ENCODE assay signal across 12 cellular contexts in the genomic region with DNA sequence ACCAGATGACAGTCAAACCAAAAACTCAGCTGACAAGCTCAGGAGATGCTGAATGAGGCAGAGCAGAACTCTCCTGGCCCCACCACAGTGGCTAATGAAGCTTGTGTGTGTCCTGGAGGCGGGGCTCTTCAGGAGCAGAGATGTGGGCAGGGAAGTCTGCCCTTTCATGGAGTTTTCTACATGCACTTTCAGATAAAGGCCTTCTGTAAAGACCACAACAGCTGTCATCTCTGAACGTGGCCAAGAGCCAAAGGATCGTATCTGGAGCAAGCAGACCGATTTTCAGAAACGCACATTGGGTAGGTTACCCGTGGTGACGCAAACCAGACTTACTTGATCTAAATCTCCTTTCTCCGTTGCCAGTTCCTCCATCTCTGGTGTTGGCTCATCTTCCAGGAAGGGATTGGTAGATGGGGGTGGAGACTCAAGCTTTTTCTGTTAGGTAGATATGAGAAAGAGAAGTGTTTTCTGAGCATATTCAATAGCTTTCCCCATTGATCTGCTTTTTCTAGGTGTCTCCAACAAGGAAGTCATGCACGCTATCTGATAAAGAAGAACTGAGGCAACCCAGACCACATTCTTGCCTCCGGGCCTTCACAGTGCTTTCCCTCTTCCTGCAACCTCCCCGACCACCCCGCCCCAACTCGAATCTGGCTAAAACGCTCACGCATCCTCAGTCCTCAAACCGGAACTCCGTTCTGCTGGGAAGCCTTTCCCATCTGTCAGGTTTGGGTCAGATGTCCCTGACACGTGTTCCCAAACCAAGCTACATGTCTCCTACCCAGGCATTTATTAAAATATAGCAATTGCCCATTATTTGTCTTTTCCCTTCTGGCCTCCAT.
A peak's percentile ranks its signal among the peaks of the same experiment; 100 is the strongest.
DNase-seq lines count a peak whose midpoint lies in the region; ATAC-seq, FAIRE-seq and TF ChIP-seq lines count a peak whose summit lies in the region.
"Had no signal": no experiment of that assay in that cellular context is flagged by ENCODE, and none has a peak within 500 bp of the region (broad histone marks: within the 10 kb centered on the region; RNA-seq: fewer than 3 reads in every experiment).

No MANE protein-coding gene starts in this region.

- POLR2A ChIA-PET in SK-N-SH (lab: Yijun Ruan, JAX): interaction anchor here (1.1 to 1.6 kb wide), 4 partner anchors 8 to 110 kb away, joined by 3 to 6 read pairs (median 4); no protein-coding TSS in a partner anchor

- DNase-seq in G401 (ENCODE audit: low spot score): peak; percentile 63
- DNase-seq in SK-N-SH: peak; percentile 79
- no peak for DNase-seq in glutamatergic neuron
- no peak for DNase-seq in activated T-cell treated with anti-CD3 and anti-CD28 coated beads, Interleukin-2, amount 50 U/mL, for 4 hours
- no peak for DNase-seq in frontal cortex (ENCODE audit: low spot score in 2 of 2)
- DNase-seq in WERI-Rb-1: no peak
- DNase-seq: activated CD8-positive, alpha-beta memory T cell treated with anti-CD3 and anti-CD28 coated beads, Interleukin-2, amount 50 U/mL, for 4 hours had no signal

- no peak for ATAC-seq in activated T-cell treated with anti-CD3 and anti-CD28 coated beads, Interleukin-2, amount 50 U/mL, for 4 hours
- no peak for ATAC-seq in GM19035 (IDR thresholded peaks at IDR 0.05; ENCODE audit: unreplicated experiment)
- ATAC-seq: T-cell had no signal

- H3F3A ChIP-seq in SK-N-SH (replicated peaks; ENCODE audit: insufficient read depth): peaks cover 23% of the 10 kb centered on the region

- CTCF ChIA-PET in SK-N-SH (lab: Yijun Ruan, JAX): interaction anchor here (0.9 to 5.2 kb wide), 5 partner anchors 15 to 189 kb away, joined by 3 to 20 read pairs (median 4); no protein-coding TSS in a partner anchor

- H3K4me2 ChIP-seq in SK-N-SH (peak overlapping the region; percentile 35; the same call in 1 of the 2 replicates), skeletal muscle satellite cell (ENCODE audit: low read length) (no peak overlapping the region)

- H3K9me3 Mint-ChIP-seq in glutamatergic neuron (ENCODE audit: unreplicated experiment): peaks cover 13% of the 10 kb centered on the region
- no peaks in the 10 kb centered on the region for H3K9me3 Mint-ChIP-seq in activated T-cell treated with anti-CD3 and anti-CD28 coated beads, Interleukin-2, amount 50 U/mL, for 4 hours
- H3K9me3 Mint-ChIP-seq: T-cell had no signal

- no peak overlapping the region; a peak in 1 of 4 replicates for H3K4me3 ChIP-seq in SK-N-SH (ENCODE audit: low read depth in 2 of 2, low read length in 1 of 2)
- H3K4me3 ChIP-seq in skeletal muscle satellite cell (ENCODE audit: low read length): no peak overlapping the region
- H3K4me3 ChIP-seq in WERI-Rb-1 (ENCODE audit: low read depth, low read length): no peak overlapping the region
- H3K4me3 ChIP-seq: HAP-1 had no signal

- H3K79me2 ChIP-seq in SK-N-SH (ENCODE audit: insufficient read depth): no peaks in the 10 kb centered on the region
- H3K79me2 ChIP-seq: parathyroid adenoma had no signal

- H3K27ac ChIP-seq in SK-N-SH (ENCODE audit: low read depth in 2 of 2, low read length in 1 of 2) (peak overlapping the region; percentile 59 to 99), WERI-Rb-1 (no peak overlapping the region)
- H3K27ac ChIP-seq: parathyroid adenoma had no signal

- peaks cover 9% of the 10 kb centered on the region for H3K27me3 Mint-ChIP-seq in glutamatergic neuron (ENCODE audit: unreplicated experiment)
- no peaks in the 10 kb centered on the region for H3K27me3 Mint-ChIP-seq in activated T-cell treated with anti-CD3 and anti-CD28 coated beads, Interleukin-2, amount 50 U/mL, for 4 hours (ENCODE audit: low read depth)
- H3K27me3 Mint-ChIP-seq: T-cell had no signal

- no peak for FAIRE-seq in frontal cortex (lab: Jason Lieb, UNC)

- TF ChIP-seq EP300 in SK-N-SH (IDR thresholded peaks at IDR 0.05; ENCODE audit: borderline replicate concordance in 1 of 2, low read depth in 1 of 2, low read length in 1 of 2): peak; percentile 14 to 88; a peak in 3 of 4 replicates

- H3K36me3 ChIP-seq in SK-N-SH (replicated peaks in 1 of 2; ENCODE audit: control insufficient read depth in 1 of 2, insufficient read depth in 2 of 2, low read length in 1 of 2) (peaks cover 4 to 8% of the 10 kb centered on the region in 2 experiments), skeletal muscle satellite cell (ENCODE audit: insufficient read depth, low read length) (peaks cover 26% of the 10 kb centered on the region), WERI-Rb-1 (peaks cover 16% of the 10 kb centered on the region)

- peaks cover 17% of the 10 kb centered on the region for H3K4me1 Mint-ChIP-seq in glutamatergic neuron (ENCODE audit: low read depth, unreplicated experiment)
- peaks cover 4% of the 10 kb centered on the region for H3K4me1 Mint-ChIP-seq in activated T-cell treated with anti-CD3 and anti-CD28 coated beads, Interleukin-2, amount 50 U/mL, for 4 hours (ENCODE audit: low read depth)

- in situ Hi-C loops in G401 (cut with HindIII; ENCODE audit: low sequenced_read_pairs): loop anchor here (10.0 kb wide), 2 partner anchors 63 to 397 kb away; no protein-coding TSS in a partner anchor

- H3K9me3 ChIP-seq in SK-N-SH: no peaks in the 10 kb centered on the region
- H3K9me3 ChIP-seq in skeletal muscle satellite cell (replicated peaks; ENCODE audit: low read length): no peaks in the 10 kb centered on the region
- no peaks in the 10 kb centered on the region for H3K9me3 ChIP-seq in WERI-Rb-1 (ENCODE audit: severe bottlenecking)
- H3K9me3 ChIP-seq: HAP-1 had no signal

- peaks cover 25 to 58% of the 10 kb centered on the region in 2 experiments for H3K4me1 ChIP-seq in SK-N-SH (ENCODE audit: control insufficient read depth in 1 of 2, insufficient read depth in 2 of 2, low read depth in 1 of 2, low read length in 1 of 2)
- H3K4me1 ChIP-seq in skeletal muscle satellite cell (ENCODE audit: control insufficient read depth, insufficient read depth, low read length): peaks cover 34% of the 10 kb centered on the region
- H3K4me1 ChIP-seq: HAP-1 had no signal

- H3K27ac Mint-ChIP-seq in glutamatergic neuron (ENCODE audit: unreplicated experiment): peak overlapping the region; percentile 11
- H3K27ac Mint-ChIP-seq: T-cell had no signal

- no peak overlapping the region for H3K4me3 Mint-ChIP-seq in glutamatergic neuron (ENCODE audit: unreplicated experiment)
- no peak overlapping the region for H3K4me3 Mint-ChIP-seq in activated T-cell treated with anti-CD3 and anti-CD28 coated beads, Interleukin-2, amount 50 U/mL, for 4 hours
- H3K4me3 Mint-ChIP-seq: T-cell had no signal

- no peaks in the 10 kb centered on the region for H4K20me1 ChIP-seq in SK-N-SH (ENCODE audit: insufficient read depth)

- H2AFZ ChIP-seq in SK-N-SH (ENCODE audit: low read depth): no peak overlapping the region
- H2AFZ ChIP-seq: parathyroid adenoma had no signal

- TF ChIP-seq CTCF in SK-N-SH (IDR thresholded peaks at IDR 0.05) (no peak), glutamatergic neuron (IDR thresholded peaks at IDR 0.05; ENCODE audit: partially characterized antibody, unreplicated experiment) (no peak), WERI-Rb-1 (IDR thresholded peaks at IDR 0.05; ENCODE audit: low read depth, low read length) (no peak)

- peaks cover 4% of the 10 kb centered on the region for H3K36me3 Mint-ChIP-seq in glutamatergic neuron (ENCODE audit: unreplicated experiment)
- H3K36me3 Mint-ChIP-seq in activated T-cell treated with anti-CD3 and anti-CD28 coated beads, Interleukin-2, amount 50 U/mL, for 4 hours (ENCODE audit: insufficient read depth): peaks cover 31% of the 10 kb centered on the region

- WGBS in SK-N-SH (ENCODE audit: low lambda C conversion rate): 38% methylated on average over 17 of the region's 18 CpGs

- H3K9me2 ChIP-seq in SK-N-SH: no peaks in the 10 kb centered on the region

- TF ChIP-seq RAD21 in SK-N-SH (IDR thresholded peaks at IDR 0.05; ENCODE audit: low read length): no peak; the same call in 1 of the 2 replicates

- H3K9ac ChIP-seq in SK-N-SH: no peak overlapping the region
- H3K9ac ChIP-seq in skeletal muscle satellite cell (ENCODE audit: low read depth, low read length): peak overlapping the region; percentile 11
- H3K9ac ChIP-seq: parathyroid adenoma had no signal

- no peaks in the 10 kb centered on the region for H3K27me3 ChIP-seq in SK-N-SH (ENCODE audit: insufficient read depth)
- H3K27me3 ChIP-seq in skeletal muscle satellite cell (ENCODE audit: control insufficient read depth, insufficient read depth, low read length): no peaks in the 10 kb centered on the region
- H3K27me3 ChIP-seq in WERI-Rb-1 (ENCODE audit: insufficient read depth, low read depth, severe bottlenecking): no peaks in the 10 kb centered on the region

TF ChIP-seq in SK-N-SH, 30 proteins besides CTCF, POLR2A, EP300 and RAD21 (continues in another document):
- TF ChIP-seq, protein P1, sequence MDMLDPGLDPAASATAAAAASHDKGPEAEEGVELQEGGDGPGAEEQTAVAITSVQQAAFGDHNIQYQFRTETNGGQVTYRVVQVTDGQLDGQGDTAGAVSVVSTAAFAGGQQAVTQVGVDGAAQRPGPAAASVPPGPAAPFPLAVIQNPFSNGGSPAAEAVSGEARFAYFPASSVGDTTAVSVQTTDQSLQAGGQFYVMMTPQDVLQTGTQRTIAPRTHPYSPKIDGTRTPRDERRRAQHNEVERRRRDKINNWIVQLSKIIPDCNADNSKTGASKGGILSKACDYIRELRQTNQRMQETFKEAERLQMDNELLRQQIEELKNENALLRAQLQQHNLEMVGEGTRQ (IDR thresholded peaks at IDR 0.05; ENCODE audit: borderline replicate concordance, low read depth, low read length): no peak
- TF ChIP-seq, protein P2, sequence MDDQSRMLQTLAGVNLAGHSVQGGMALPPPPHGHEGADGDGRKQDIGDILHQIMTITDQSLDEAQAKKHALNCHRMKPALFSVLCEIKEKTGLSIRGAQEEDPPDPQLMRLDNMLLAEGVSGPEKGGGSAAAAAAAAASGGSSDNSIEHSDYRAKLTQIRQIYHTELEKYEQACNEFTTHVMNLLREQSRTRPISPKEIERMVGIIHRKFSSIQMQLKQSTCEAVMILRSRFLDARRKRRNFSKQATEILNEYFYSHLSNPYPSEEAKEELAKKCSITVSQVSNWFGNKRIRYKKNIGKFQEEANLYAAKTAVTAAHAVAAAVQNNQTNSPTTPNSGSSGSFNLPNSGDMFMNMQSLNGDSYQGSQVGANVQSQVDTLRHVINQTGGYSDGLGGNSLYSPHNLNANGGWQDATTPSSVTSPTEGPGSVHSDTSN (IDR thresholded peaks at IDR 0.05): peak; percentile 17; the same call in 1 of the 2 replicates
- TF ChIP-seq MEF2A (IDR thresholded peaks at IDR 0.05; ENCODE audit: borderline replicate concordance, low read depth) (no peak), TCF12 (IDR thresholded peaks at IDR 0.05) (peak; percentile 84), FOSL2 (IDR thresholded peaks at IDR 0.05; ENCODE audit: borderline replicate concordance, low read depth) (no peak), YY1 (IDR thresholded peaks at IDR 0.05; ENCODE audit: low read depth) (no peak), GATA2 (CRISPR knock-in tag; IDR thresholded peaks at IDR 0.05) (peak; percentile 93), RXRA (IDR thresholded peaks at IDR 0.05; ENCODE audit: borderline replicate concordance, low read depth) (no peak), TAF1 (IDR thresholded peaks at IDR 0.05; ENCODE audit: borderline replicate concordance, low read depth, low read length) (no peak), SMC3 (IDR thresholded peaks at IDR 0.05; ENCODE audit: low read depth, low read length) (no peak), GABPA (IDR thresholded peaks at IDR 0.05; ENCODE audit: low read depth) (no peak)

Comparison
In these comparisons a context has a peak if more than half of its experiments do, and no peak if none do; other contexts are left out.
1. DNase-seq: peak in G401 (single experiment) and SK-N-SH (single experiment); none in glutamatergic neuron (single experiment), activated T-cell treated with anti-CD3 and anti-CD28 coated beads, Interleukin-2, amount 50 U/mL, for 4 hours (single experiment), frontal cortex (0 of 2) and WERI-Rb-1 (single experiment).